ENCODE assay signal across 22 cellular contexts in genomic region chr7:156127166-156128134, GRCh38.
"Had no signal": no experiment of that assay in that cellular context is flagged by ENCODE, and none has a peak within 500 bp of the region (broad histone marks: within the 10 kb centered on the region; RNA-seq: fewer than 3 reads in every experiment).

No MANE protein-coding gene starts in this region.

- DNase-seq: activated CD4-positive, alpha-beta T cell treated with anti-CD3 and anti-CD28 coated beads, Interleukin-2, amount 50 U/mL, for 1 hour; activated CD8-positive, alpha-beta memory T cell treated with anti-CD3 and anti-CD28 coated beads, Interleukin-2, amount 50 U/mL, for 4 hours; activated naive CD4-positive, alpha-beta T cell treated with anti-CD3 and anti-CD28 coated beads, Interleukin-2, amount 10 ng/mL, durations not matched to agents 7 days and 5 days; activated naive CD8-positive, alpha-beta T cell treated with anti-CD3 and anti-CD28 coated beads, Interleukin-2, amount 50 U/mL, for 24 hours; activated T-cell treated with anti-CD3 and anti-CD28 coated beads, Interleukin-2, amount 50 U/mL, for 4 hours; aorta; colonic mucosa; heart right ventricle; immature natural killer cell; left colon; lower lobe of right lung; midbrain; occipital lobe; posterior cingulate gyrus; stimulated activated CD4-positive, alpha-beta T cell treated with anti-CD3 and anti-CD28 coated beads, Interleukin-2, amount 100 ng/mL, for 24 hours; stimulated activated naive CD8-positive, alpha-beta T cell treated with anti-CD3 and anti-CD28 coated beads, Interleukin-15, Interleukin-2, amounts not matched to agents 100 U/mL and 50 U/mL, for 24 hours; substantia nigra; tibial artery had no signal

- ATAC-seq: activated naive CD8-positive, alpha-beta T cell treated with anti-CD3 and anti-CD28 coated beads, Interleukin-2, amount 50 U/mL, for 24 hours; activated T-cell treated with anti-CD3 and anti-CD28 coated beads, Interleukin-2, amount 50 U/mL, for 4 hours; gastroesophageal sphincter; heart right ventricle; left colon; lower lobe of right lung; stimulated activated naive CD8-positive, alpha-beta T cell treated with anti-CD3 and anti-CD28 coated beads, Interleukin-15, Interleukin-2, amounts not matched to agents 100 U/mL and 50 U/mL, for 24 hours had no signal

- H3K9me3 Mint-ChIP-seq: activated naive CD4-positive, alpha-beta T cell treated with anti-CD3 and anti-CD28 coated beads, Interleukin-2, amount 10 ng/mL, durations not matched to agents 7 days and 5 days; activated naive CD8-positive, alpha-beta T cell treated with anti-CD3 and anti-CD28 coated beads, Interleukin-2, amount 50 U/mL, for 24 hours; activated T-cell treated with anti-CD3 and anti-CD28 coated beads, Interleukin-2, amount 50 U/mL, for 4 hours; central memory CD8-positive, alpha-beta T cell; immature natural killer cell had no signal

- H3K27ac ChIP-seq: colonic mucosa, gastroesophageal sphincter, heart right ventricle, lower lobe of right lung, right atrium auricular region, tibial artery had no signal

- H3K4me3 Mint-ChIP-seq: activated naive CD4-positive, alpha-beta T cell treated with anti-CD3 and anti-CD28 coated beads, Interleukin-2, amount 10 ng/mL, durations not matched to agents 7 days and 5 days; activated naive CD8-positive, alpha-beta T cell treated with anti-CD3 and anti-CD28 coated beads, Interleukin-2, amount 50 U/mL, for 24 hours; activated T-cell treated with anti-CD3 and anti-CD28 coated beads, Interleukin-2, amount 50 U/mL, for 4 hours; central memory CD8-positive, alpha-beta T cell; immature natural killer cell; nephron had no signal

- H3K27me3 Mint-ChIP-seq: activated naive CD8-positive, alpha-beta T cell treated with anti-CD3 and anti-CD28 coated beads, Interleukin-2, amount 50 U/mL, for 24 hours; central memory CD8-positive, alpha-beta T cell had no signal

- H3K9me3 ChIP-seq: colonic mucosa, gastroesophageal sphincter, lower lobe of right lung, right atrium auricular region, tibial artery had no signal

- H3K4me3 ChIP-seq: colonic mucosa, gastroesophageal sphincter, heart right ventricle, lower lobe of right lung, right atrium auricular region, tibial artery had no signal

- H3K27ac Mint-ChIP-seq: activated naive CD4-positive, alpha-beta T cell treated with anti-CD3 and anti-CD28 coated beads, Interleukin-2, amount 10 ng/mL, durations not matched to agents 7 days and 5 days; activated naive CD8-positive, alpha-beta T cell treated with anti-CD3 and anti-CD28 coated beads, Interleukin-2, amount 50 U/mL, for 24 hours; immature natural killer cell; nephron had no signal

- H3K4me1 Mint-ChIP-seq: activated naive CD4-positive, alpha-beta T cell treated with anti-CD3 and anti-CD28 coated beads, Interleukin-2, amount 10 ng/mL, durations not matched to agents 7 days and 5 days; activated naive CD8-positive, alpha-beta T cell treated with anti-CD3 and anti-CD28 coated beads, Interleukin-2, amount 50 U/mL, for 24 hours; central memory CD8-positive, alpha-beta T cell; immature natural killer cell; nephron had no signal

- H3K4me1 ChIP-seq: colonic mucosa, gastroesophageal sphincter, heart right ventricle, lower lobe of right lung, right atrium auricular region, tibial artery had no signal

- H3K36me3 Mint-ChIP-seq: activated naive CD4-positive, alpha-beta T cell treated with anti-CD3 and anti-CD28 coated beads, Interleukin-2, amount 10 ng/mL, durations not matched to agents 7 days and 5 days; immature natural killer cell had no signal

- H3K36me3 ChIP-seq: colonic mucosa, gastroesophageal sphincter, heart right ventricle, lower lobe of right lung, right atrium auricular region, tibial artery had no signal

- H3K27me3 ChIP-seq: colonic mucosa, gastroesophageal sphincter, right atrium auricular region, tibial artery had no signal
